24 cellular contexts compared by ENCODE assay signal in genomic region chr1:244280859-244281258, GRCh38.
DNase-seq lines count a peak whose midpoint lies in the region; ATAC-seq, FAIRE-seq and TF ChIP-seq lines count a peak whose summit lies in the region.
"Had no signal": no experiment of that assay in that cellular context is flagged by ENCODE, and none has a peak within 500 bp of the region (broad histone marks: within the 10 kb centered on the region; RNA-seq: fewer than 3 reads in every experiment).

No MANE protein-coding gene starts in this region.

- H2BK15ac ChIP-seq in IMR-90 (ENCODE audit: low read depth, low read length): no peak overlapping the region

- H3K9me3 ChIP-seq in IMR-90 (ENCODE audit: control insufficient read depth, insufficient read depth, low read length) (no peaks in the 10 kb centered on the region), Karpas-422 (ENCODE audit: low read length) (no peaks in the 10 kb centered on the region), OCI-LY7 (ENCODE audit: low read length) (no peaks in the 10 kb centered on the region)
- H3K9me3 ChIP-seq: MG63 had no signal

- H3K4me1 ChIP-seq in IMR-90 (ENCODE audit: control insufficient read depth, insufficient read depth, low read length) (peaks cover 5% of the 10 kb centered on the region; the same call in 1 of the 2 replicates), Karpas-422 (ENCODE audit: low read length) (no peaks in the 10 kb centered on the region), OCI-LY7 (ENCODE audit: insufficient read depth, low read length, poor library complexity, severe bottlenecking) (no peaks in the 10 kb centered on the region)

- in situ Hi-C loops in IMR-90 (cut with MboI; ENCODE audit: low sequenced_read_pairs): loop anchor here (25.0 kb wide), 1 partner anchor 794 kb away; no protein-coding TSS in a partner anchor

- DNase-seq in AG08396 (ENCODE audit: low spot score) (peak; percentile 15), IMR-90 (peak; percentile 83), bronchial epithelial cell (ENCODE audit: low read depth) (peak; percentile 20), hepatic stellate cell (ENCODE audit: low spot score) (peak; percentile 37), Karpas-422 (no peak), OCI-LY7 (ENCODE audit: low spot score) (no peak), GM19239 (ENCODE audit: insufficient read length, low spot score) (no peak)
- DNase-seq in activated CD8-positive, alpha-beta memory T cell treated with anti-CD3 and anti-CD28 coated beads, Interleukin-2, amount 50 U/mL, for 48 hours: no peak
- DNase-seq: ACHN; activated naive CD8-positive, alpha-beta T cell treated with anti-CD3 and anti-CD28 coated beads, Interleukin-2, amount 50 U/mL, for 24 hours; CD4-positive, alpha-beta T cell; NCI-H1417; NCI-H446 treated with DMSO at 0.1 percent for 48 hours; T-helper 17 cell had no signal

- H4K5ac ChIP-seq in IMR-90 (ENCODE audit: low read depth, low read length): no peak overlapping the region

- H3K9me1 ChIP-seq in IMR-90 (ENCODE audit: insufficient read depth, low read length): peaks cover 9% of the 10 kb centered on the region; the same call in 1 of the 2 replicates

- H4K20me1 ChIP-seq in IMR-90 (ENCODE audit: insufficient read depth, low read length): no peaks in the 10 kb centered on the region
- no peaks in the 10 kb centered on the region for H4K20me1 ChIP-seq in Karpas-422 (ENCODE audit: insufficient read depth, low read depth, low read length)
- H4K20me1 ChIP-seq in OCI-LY7 (ENCODE audit: insufficient read depth, low read length): no peaks in the 10 kb centered on the region

- TF ChIP-seq POLR2A in IMR-90 (IDR thresholded peaks at IDR 0.05; ENCODE audit: low read depth, low read length): no peak

- no peak for TF ChIP-seq RAD21 in IMR-90 (IDR thresholded peaks at IDR 0.05; ENCODE audit: low read length)

- H2BK20ac ChIP-seq in IMR-90 (ENCODE audit: low read depth, low read length): no peak overlapping the region

- no peak overlapping the region for H2BK120ac ChIP-seq in IMR-90 (ENCODE audit: low read depth, low read length)

- no peak overlapping the region for H3K18ac ChIP-seq in IMR-90 (ENCODE audit: low read depth, low read length)

- H3K23ac ChIP-seq in IMR-90 (ENCODE audit: low read depth, low read length): no peak overlapping the region

- TF ChIP-seq CTCF in IMR-90 (conservative IDR thresholded peaks at IDR 0.05; ENCODE audit: low read depth, low read length): no peak
- no peak for TF ChIP-seq CTCF in bronchial epithelial cell (IDR thresholded peaks at IDR 0.05; ENCODE audit: insufficient read depth, low read length, severe bottlenecking)
- TF ChIP-seq CTCF in OCI-LY7 (conservative IDR thresholded peaks at IDR 0.05; ENCODE audit: low read length): no peak

- H3K4ac ChIP-seq in IMR-90 (ENCODE audit: low read depth, low read length): no peak overlapping the region

- no peak overlapping the region for H3K27ac ChIP-seq in IMR-90 (ENCODE audit: insufficient read depth, low read length)
- H3K27ac ChIP-seq in Karpas-422 (ENCODE audit: low read length): no peak overlapping the region
- H3K27ac ChIP-seq in OCI-LY7 (ENCODE audit: low read depth, low read length, poor library complexity, severe bottlenecking): no peak overlapping the region
- H3K27ac ChIP-seq: coronary artery, HL-60 had no signal

- no peak overlapping the region for H4K91ac ChIP-seq in IMR-90 (ENCODE audit: insufficient read depth, low read depth, low read length)

- H3K14ac ChIP-seq in IMR-90 (replicated peaks; ENCODE audit: low read depth, low read length): no peak overlapping the region

- H2AK5ac ChIP-seq in IMR-90 (ENCODE audit: low read depth, low read length): no peak overlapping the region

- POLR2A ChIA-PET in IMR-90 (lab: Charles Lee; ENCODE audit: unreplicated experiment): no interaction called here
- POLR2A ChIA-PET in OCI-LY7 (lab: Charles Lee): interaction anchor here (0.5 to 0.7 kb wide), 3 partner anchors 10 to 844 kb away, joined by 3 to 7 read pairs (median 3); no protein-coding TSS in a partner anchor

- peak; percentile 81 for ATAC-seq in IMR-90 (ENCODE audit: low read depth)
- ATAC-seq: activated naive CD8-positive, alpha-beta T cell treated with anti-CD3 and anti-CD28 coated beads, Interleukin-2, amount 50 U/mL, for 24 hours; GM12878; stimulated activated memory B cell treated with anti-CD40 and anti-IgM and Interleukin-4, amounts not matched to agents 10 μg/mL and 1 μg/mL and 100 μg/mL, for 72 hours; T-helper 17 cell had no signal

- intact Hi-C loops in IMR-90 (cut with micrococcal nuclease) (no loop called here), OCI-LY7 (cut with micrococcal nuclease; ENCODE audit: unreplicated experiment) (no loop called here)

- dilution Hi-C loops in IMR-90 (cut with HindIII; ENCODE audit: low sequenced_read_pairs, unreplicated experiment): no loop called here

- H3K4me3 ChIP-seq in IMR-90 (ENCODE audit: insufficient read depth, low read depth, low read length) (no peak overlapping the region), bronchial epithelial cell (ENCODE audit: low read depth, low read length) (no peak overlapping the region), Karpas-422 (ENCODE audit: low read length) (no peak overlapping the region), OCI-LY7 (ENCODE audit: low read depth, low read length, poor library complexity, severe bottlenecking) (no peak overlapping the region)
- H3K4me3 ChIP-seq: coronary artery, GM12878, lung, MG63, smooth muscle cell had no signal

- BruUV-seq in IMR-90 (replicated peaks; lab: Mats Ljungman, UMichigan) (no TSS peak), OCI-LY7 (replicated peaks; lab: Mats Ljungman, UMichigan) (no TSS peak)

- H3K9me2 ChIP-seq in Karpas-422 (replicated peaks; ENCODE audit: insufficient read depth, low read length) (no peaks in the 10 kb centered on the region), OCI-LY7 (ENCODE audit: insufficient read depth, low read length) (no peaks in the 10 kb centered on the region)

- peak overlapping the region; percentile 17; the same call in 1 of the 2 replicates for H3K4me2 ChIP-seq in IMR-90 (ENCODE audit: low read depth, low read length)
- no peak overlapping the region for H3K4me2 ChIP-seq in Karpas-422 (ENCODE audit: low read depth, low read length, poor library complexity, severe bottlenecking)
- H3K4me2 ChIP-seq in OCI-LY7 (ENCODE audit: low read length): no peak overlapping the region
- H3K4me2 ChIP-seq: smooth muscle cell had no signal

- no peak overlapping the region for H3K56ac ChIP-seq in IMR-90 (ENCODE audit: extremely low read depth, insufficient read depth, low read length)

- WGBS in IMR-90 (ENCODE audit: extremely low coverage in 2 of 2, insufficient read length in 1 of 2), 2 experiments: 0% methylated on average over 1 of the region's 1 CpG; no CpG with 5 or more reads in 1 of the 2 experiments

- CTCF ChIA-PET in IMR-90 (lab: Yijun Ruan, JAX): interaction anchor here (0.6 to 1.4 kb wide), 2 partner anchors 18 to 326 kb away, joined by 3 to 6 read pairs; no protein-coding TSS in a partner anchor
- CTCF ChIA-PET in OCI-LY7 (lab: Charles Lee; ENCODE audit: unreplicated experiment): no interaction called here

- H3K9ac ChIP-seq in IMR-90 (ENCODE audit: low read depth, low read length) (no peak overlapping the region), Karpas-422 (ENCODE audit: low read length) (no peak overlapping the region)

- H2AFZ ChIP-seq in IMR-90 (replicated peaks; ENCODE audit: low read length, poor library complexity) (no peak overlapping the region), Karpas-422 (ENCODE audit: low read length) (no peak overlapping the region), OCI-LY7 (ENCODE audit: low read length) (no peak overlapping the region)

- FAIRE-seq in bronchial epithelial cell (lab: Jason Lieb, UNC): no peak
- no peak for FAIRE-seq in GM19239 (lab: Jason Lieb, UNC)
- FAIRE-seq: frontal cortex, GM12878, keratinocyte, urothelium cell line had no signal

- no peak overlapping the region for H2AK9ac ChIP-seq in IMR-90 (replicated peaks; ENCODE audit: low read depth, low read length, poor library complexity)

- no peak overlapping the region for H4K8ac ChIP-seq in IMR-90 (ENCODE audit: low read depth in 2 of 2, low read length in 2 of 2)

- H3K27me3 ChIP-seq in IMR-90 (ENCODE audit: control insufficient read depth, insufficient read depth, low read length) (no peaks in the 10 kb centered on the region; the same call in 1 of the 2 replicates), bronchial epithelial cell (ENCODE audit: control insufficient read depth, insufficient read depth, low read length) (no peaks in the 10 kb centered on the region), Karpas-422 (ENCODE audit: low read length) (no peaks in the 10 kb centered on the region)
- H3K27me3 ChIP-seq: MG63 had no signal

- H3K79me1 ChIP-seq in IMR-90 (ENCODE audit: low read depth in 1 of 2, low read length in 2 of 2): no peaks in the 10 kb centered on the region

- H3K79me2 ChIP-seq in Karpas-422 (ENCODE audit: low read length) (no peaks in the 10 kb centered on the region), OCI-LY7 (ENCODE audit: insufficient read depth, low read depth, low read length) (no peaks in the 10 kb centered on the region)

- no peaks in the 10 kb centered on the region for H3K36me3 ChIP-seq in IMR-90 (ENCODE audit: control insufficient read depth, insufficient read depth, low read length)
- H3K36me3 ChIP-seq in bronchial epithelial cell (ENCODE audit: control insufficient read depth, insufficient read depth, low read length): no peaks in the 10 kb centered on the region
- no peaks in the 10 kb centered on the region for H3K36me3 ChIP-seq in Karpas-422 (ENCODE audit: insufficient read depth, low read length)
- H3K36me3 ChIP-seq in OCI-LY7 (ENCODE audit: insufficient read depth, low read length): no peaks in the 10 kb centered on the region
- H3K36me3 ChIP-seq: MG63 had no signal

- no peak overlapping the region for H2BK5ac ChIP-seq in IMR-90 (ENCODE audit: low read depth, low read length, poor library complexity, severe bottlenecking)

TF ChIP-seq in IMR-90, 13 proteins besides CTCF, POLR2A, EP300 and RAD21:
- TF ChIP-seq CEBPB (IDR thresholded peaks at IDR 0.05; ENCODE audit: low read depth, low read length) (peak; percentile 49), CHD1 (IDR thresholded peaks at IDR 0.05; ENCODE audit: low read depth, low read length) (no peak), RCOR1 (IDR thresholded peaks at IDR 0.05; ENCODE audit: insufficient replicate concordance, low read length) (peak; percentile 9)

Comparison
In these comparisons a context has a peak if more than half of its experiments do, and no peak if none do; other contexts are left out.
1. DNase-seq: peak in AG08396 (single experiment), IMR-90 (single experiment), bronchial epithelial cell (single experiment) and hepatic stellate cell (single experiment); none in Karpas-422 (single experiment), OCI-LY7 (single experiment), GM19239 (single experiment) and activated CD8-positive, alpha-beta memory T cell treated with anti-CD3 and anti-CD28 coated beads, Interleukin-2, amount 50 U/mL, for 48 hours (single experiment).